In genomic region chr2:2823061-2823753, GRCh38 we compare ENCODE assay signal across 22 cellular contexts.
DNase-seq lines count a peak whose midpoint lies in the region; ATAC-seq, FAIRE-seq and TF ChIP-seq lines count a peak whose summit lies in the region.
"Had no signal": no experiment of that assay in that cellular context is flagged by ENCODE, and none has a peak within 500 bp of the region (broad histone marks: within the 10 kb centered on the region; RNA-seq: fewer than 3 reads in every experiment).

No MANE protein-coding gene starts in this region.

- no peak overlapping the region for H2BK20ac ChIP-seq in H9 (ENCODE audit: low read depth, low read length, poor library complexity, severe bottlenecking)

- no peaks in the 10 kb centered on the region for H4K20me1 ChIP-seq in H9 (ENCODE audit: control insufficient read depth, insufficient read depth, insufficient read length)
- no peaks in the 10 kb centered on the region for H4K20me1 ChIP-seq in GM23338 (replicated peaks; ENCODE audit: insufficient read depth)

- H3K36me3 Mint-ChIP-seq in H9 (ENCODE audit: insufficient read depth in 1 of 3, low read depth in 3 of 3) (peaks cover 0 to 4% (median 3%) of the 10 kb centered on the region in 3 experiments; a peak in 2 of 7 replicates), GM23338 (ENCODE audit: low read depth) (peaks cover 7% of the 10 kb centered on the region; the same call in 2 of the 3 replicates)
- H3K36me3 Mint-ChIP-seq: CD8-positive, alpha-beta memory T cell had no signal

- no peak overlapping the region for H3K4ac ChIP-seq in H9 (ENCODE audit: low read depth, low read length)

- H4K91ac ChIP-seq in H9 (ENCODE audit: insufficient read length, low read depth, low read length), result no peak overlapping the region

- no peak for ATAC-seq in GM23338
- ATAC-seq: PC-3, Right ventricle myocardium inferior had no signal

- CTCF ChIA-PET in GM10248 (lab: Yijun Ruan, JAX), result no interaction called here

- no peak overlapping the region for H2BK12ac ChIP-seq in H9 (ENCODE audit: insufficient read length, low read depth, low read length)

- WGBS in H9 (ENCODE audit: extremely low coverage, insufficient read length, low lambda C conversion rate), result no CpG with 5 or more reads among the region's 3 CpGs

- H3K56ac ChIP-seq in H9 (ENCODE audit: insufficient read length, low read depth, low read length), result no peak overlapping the region

- no peak for FAIRE-seq in bronchial epithelial cell (lab: Jason Lieb, UNC)
- FAIRE-seq in GM12891 (lab: Jason Lieb, UNC), result no peak

- H3K23ac ChIP-seq in H9 (ENCODE audit: insufficient read length, low read depth, low read length), result no peak overlapping the region

- TF ChIP-seq POLR2A in GM12891 (IDR thresholded peaks at IDR 0.05; ENCODE audit: low read depth, low read length), result no peak

- H3K4me1 ChIP-seq in H9 (ENCODE audit: insufficient read depth, low read length), result no peaks in the 10 kb centered on the region
- no peaks in the 10 kb centered on the region for H3K4me1 ChIP-seq in GM23338 (ENCODE audit: insufficient read depth)
- H3K4me1 ChIP-seq: HAP-1, SJCRH30 had no signal

- no peak overlapping the region for H2BK120ac ChIP-seq in H9 (ENCODE audit: low read depth, low read length, poor library complexity, severe bottlenecking)

- no peak overlapping the region for H3K4me2 ChIP-seq in H9 (ENCODE audit: insufficient read depth, insufficient read length, low read length)
- H3K4me2 ChIP-seq in GM23338, result no peak overlapping the region

- H3T11ph ChIP-seq in H9 (ENCODE audit: low read length), result no peak overlapping the region

- no peak overlapping the region for H2BK5ac ChIP-seq in H9 (ENCODE audit: insufficient read length, low read length)

- H3K9me2 ChIP-seq in GM23338 (ENCODE audit: insufficient read depth), result 0 out of 2 replicates have a peak, but pooled peaks cover 3% of the 10 kb centered on the region

- DNase-seq in H7 (peak; percentile 10), H9 (peak; percentile 4), bronchial epithelial cell (ENCODE audit: low read depth) (peak; percentile 17), islet precursor cell (peak; percentile 22), GM12891 (ENCODE audit: insufficient read length, low spot score) (no peak), GM10248 (ENCODE audit: extremely low spot score) (no peak), GM23338 (ENCODE audit: low spot score) (no peak)
- DNase-seq: Calu3; CD8-positive, alpha-beta memory T cell; HFFc6; KBM-7; NCI-H2029; NCI-H446 treated with DMSO at 0.1 percent for 48 hours; NCI-H526; NCI-H82; NK-92 treated with Interleukin-12 subunit alpha and Interleukin-12 subunit beta, amount 100 ng/mL, for 24 hours; PC-3; SJCRH30 had no signal

- H3K4me3 Mint-ChIP-seq in H9, result no peak overlapping the region
- no peak overlapping the region for H3K4me3 Mint-ChIP-seq in GM23338
- H3K4me3 Mint-ChIP-seq: B cell; CD8-positive, alpha-beta memory T cell; HFFc6 had no signal

- no peaks in the 10 kb centered on the region for H3K79me1 ChIP-seq in H9 (ENCODE audit: insufficient read depth, low read depth, low read length, poor library complexity, severe bottlenecking)

- no peaks in the 10 kb centered on the region for H3K9me3 ChIP-seq in H9 (ENCODE audit: control insufficient read depth, low read depth, low read length)
- H3K9me3 ChIP-seq: HAP-1, SJCRH30 had no signal

- H3K4me3 ChIP-seq in H7 (ENCODE audit: insufficient read depth, low read depth, low read length) (no peak overlapping the region), bronchial epithelial cell (ENCODE audit: low read depth, low read length) (no peak overlapping the region), GM23338 (no peak overlapping the region)
- H3K4me3 ChIP-seq: HAP-1, SJCRH30 had no signal

- H3K18ac ChIP-seq in H9 (ENCODE audit: insufficient read length, low read depth, low read length), result no peak overlapping the region

- no peaks in the 10 kb centered on the region; the same call in none of the 2 replicates for H3K27me3 Mint-ChIP-seq in H9 (ENCODE audit: low read depth)
- H3K27me3 Mint-ChIP-seq in GM23338 (ENCODE audit: insufficient read depth, low read depth, poor library complexity), result peaks cover 3% of the 10 kb centered on the region

- H3K36me3 ChIP-seq in H7 (replicated peaks; ENCODE audit: control insufficient read depth, insufficient read depth, low read length) (no peaks in the 10 kb centered on the region), bronchial epithelial cell (ENCODE audit: control insufficient read depth, insufficient read depth, low read length) (no peaks in the 10 kb centered on the region), GM23338 (ENCODE audit: insufficient read depth) (no peaks in the 10 kb centered on the region)
- H3K36me3 ChIP-seq: HAP-1, SJCRH30 had no signal

- no peak overlapping the region for H2AFZ ChIP-seq in H9 (ENCODE audit: low read length)
- H2AFZ ChIP-seq in GM23338, result no peak overlapping the region

- no peak overlapping the region for H3K9ac ChIP-seq in H9 (ENCODE audit: extremely low read depth, insufficient read length, low read length)

- H3K14ac ChIP-seq in H9 (ENCODE audit: insufficient read depth, low read length), result no peak overlapping the region

- H3K27me3 ChIP-seq in H7 (ENCODE audit: control insufficient read depth, insufficient read depth, low read length) (no peaks in the 10 kb centered on the region), H9 (ENCODE audit: insufficient read depth, low read length) (no peaks in the 10 kb centered on the region), bronchial epithelial cell (ENCODE audit: control insufficient read depth, insufficient read depth, low read length) (no peaks in the 10 kb centered on the region), GM23338 (ENCODE audit: insufficient read depth) (no peaks in the 10 kb centered on the region)
- H3K27me3 ChIP-seq: SJCRH30 had no signal

- no peak overlapping the region for H4K5ac ChIP-seq in H9 (ENCODE audit: insufficient read length, low read depth, low read length)

- no peak overlapping the region for H2BK15ac ChIP-seq in H9 (ENCODE audit: low read depth, low read length)

- no peaks in the 10 kb centered on the region for H3K79me2 ChIP-seq in H9 (ENCODE audit: insufficient read depth, low read length)
- H3K79me2 ChIP-seq in GM23338 (replicated peaks; ENCODE audit: insufficient read depth), result no peaks in the 10 kb centered on the region

- no peak overlapping the region for H3K27ac ChIP-seq in H9 (ENCODE audit: insufficient read length, low read depth, low read length)
- no peak overlapping the region for H3K27ac ChIP-seq in GM23338 (ENCODE audit: low read depth)
- H3K27ac ChIP-seq: C4-2B, SJCRH30 had no signal

- H3K27ac Mint-ChIP-seq in H9 (no peak overlapping the region), GM23338 (no peak overlapping the region)
- H3K27ac Mint-ChIP-seq: B cell; CD8-positive, alpha-beta memory T cell; HFFc6 had no signal

- no peak overlapping the region for H4K8ac ChIP-seq in H9 (replicated peaks; ENCODE audit: insufficient read length, low read depth, low read length)

- no peaks in the 10 kb centered on the region for H3K4me1 Mint-ChIP-seq in H9
- no peaks in the 10 kb centered on the region for H3K4me1 Mint-ChIP-seq in GM23338
- H3K4me1 Mint-ChIP-seq: B cell; CD8-positive, alpha-beta memory T cell had no signal

- no peaks in the 10 kb centered on the region for H3F3A ChIP-seq in GM23338 (replicated peaks; ENCODE audit: low read depth)

- no peak overlapping the region for H2AK5ac ChIP-seq in H9 (ENCODE audit: insufficient read length, low read length)

- TF ChIP-seq CTCF in H9 (conservative IDR thresholded peaks at IDR 0.05) (no peak), bronchial epithelial cell (IDR thresholded peaks at IDR 0.05; ENCODE audit: insufficient read depth, low read length, severe bottlenecking) (no peak), GM10248 (IDR thresholded peaks at IDR 0.05; ENCODE audit: control extremely low read depth, extremely low read depth, low read depth, missing control alignments) (no peak), GM23338 (conservative IDR thresholded peaks at IDR 0.05; ENCODE audit: low read depth in 2 of 2) (no peak)

- no peaks in the 10 kb centered on the region for H3K23me2 ChIP-seq in H9 (ENCODE audit: insufficient read length, low read depth, low read length, poor library complexity, severe bottlenecking)

- POLR2A ChIA-PET in GM10248 (lab: Yijun Ruan, JAX), result no interaction called here

- H3K9me3 Mint-ChIP-seq in H9, result peaks cover 17 to 34% of the 10 kb centered on the region in 2 experiments
- H3K9me3 Mint-ChIP-seq in GM23338, result peaks cover 32% of the 10 kb centered on the region

TF ChIP-seq in GM12891, 5 proteins besides CTCF, POLR2A, EP300 and RAD21:
- TF ChIP-seq PAX5 (IDR thresholded peaks at IDR 0.05; ENCODE audit: insufficient read depth, low read length, severe bottlenecking) (no peak), POU2F2 (IDR thresholded peaks at IDR 0.05; ENCODE audit: low read depth, low read length) (no peak), POLR2AphosphoS5 (IDR thresholded peaks at IDR 0.05; ENCODE audit: low read depth, low read length) (no peak), SPI1 (IDR thresholded peaks at IDR 0.05; ENCODE audit: low read depth, low read length) (no peak), TAF1 (IDR thresholded peaks at IDR 0.05; ENCODE audit: low read depth, low read length) (no peak)

Comparison
In these comparisons a context has a peak if more than half of its experiments do, and no peak if none do; other contexts are left out.
1. DNase-seq: peak in H7 (single experiment), H9 (single experiment), bronchial epithelial cell (single experiment) and islet precursor cell (single experiment); none in GM12891 (single experiment), GM10248 (single experiment) and GM23338 (single experiment).